14 cellular contexts compared by ENCODE assay signal in the genomic region with DNA sequence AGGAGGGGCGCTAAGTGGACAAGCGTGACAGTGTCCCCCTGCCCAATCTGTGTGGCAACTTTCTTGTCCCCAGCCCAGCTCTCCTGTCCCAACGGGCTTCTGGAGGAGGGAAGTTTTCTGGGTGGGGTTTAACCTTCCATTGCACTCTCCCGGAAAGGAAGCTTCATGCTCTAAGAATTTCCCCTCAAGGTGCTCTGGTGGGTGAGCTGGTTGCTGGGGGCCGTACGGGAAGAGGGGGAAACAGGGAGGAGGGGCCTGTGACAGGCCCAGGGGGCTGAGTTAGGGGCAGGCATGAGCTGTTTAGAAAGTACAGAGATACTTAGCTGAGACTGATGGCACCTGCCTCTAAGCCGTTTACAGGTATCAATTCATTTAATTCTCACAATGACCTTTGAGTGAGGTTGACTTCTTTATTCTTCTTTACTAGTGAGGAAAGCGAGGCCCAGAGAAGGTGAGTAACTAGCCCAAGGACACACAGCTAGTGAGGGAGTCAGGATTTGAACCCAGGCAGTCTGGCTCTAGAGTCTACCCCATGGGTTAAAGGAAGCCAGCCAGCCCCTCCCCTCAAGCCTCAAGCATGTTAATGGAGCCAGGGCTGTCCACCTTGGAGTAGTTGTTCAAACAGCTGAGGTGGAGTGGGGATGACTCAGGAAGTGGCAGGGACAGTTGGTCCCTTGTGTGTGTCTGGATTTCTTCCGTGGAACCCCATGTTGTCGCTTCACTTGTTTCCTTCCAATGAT. TPM values are rescaled to one million over a fixed set of nuclear protein-coding genes. Genes with fewer than 3 reads are reported as not detected.
DNase-seq lines count a peak whose midpoint lies in the region; ATAC-seq, FAIRE-seq and TF ChIP-seq lines count a peak whose summit lies in the region.
"Had no signal": no experiment of that assay in that cellular context is flagged by ENCODE, and none has a peak within 500 bp of the region (broad histone marks: within the 10 kb centered on the region; RNA-seq: fewer than 3 reads in every experiment).

No MANE protein-coding gene starts in this region.

- TF ChIP-seq CTCF in OCI-LY3 (IDR thresholded peaks at IDR 0.05; ENCODE audit: low read depth, low read length) (no peak), epithelial cell of esophagus (IDR thresholded peaks at IDR 0.05; ENCODE audit: insufficient read depth, low read depth, low read length, missing control alignments) (no peak), sigmoid colon (IDR thresholded peaks at IDR 0.05) (no peak), D721Med (IDR thresholded peaks at IDR 0.05; ENCODE audit: insufficient read depth, missing control alignments) (no peak)

- H3K36me3 ChIP-seq in OCI-LY3 (replicated peaks; ENCODE audit: low read depth, low read length) (no peaks in the 10 kb centered on the region), sigmoid colon (no peaks in the 10 kb centered on the region)

- no peak overlapping the region for H3K4me3 ChIP-seq in OCI-LY3 (ENCODE audit: low read length)
- H3K4me3 ChIP-seq in epithelial cell of esophagus (ENCODE audit: low read length): no peak overlapping the region
- no peak overlapping the region for H3K4me3 ChIP-seq in sigmoid colon

- no peak overlapping the region for H3K9ac ChIP-seq in OCI-LY3 (ENCODE audit: low read length)

- peaks cover 13% of the 10 kb centered on the region for H4K20me1 ChIP-seq in OCI-LY3 (ENCODE audit: insufficient read depth, low read length)

- H3K27me3 ChIP-seq in OCI-LY3 (ENCODE audit: low read depth, low read length) (peaks cover 42% of the 10 kb centered on the region), sigmoid colon (peaks cover 0 to 10% (median 0%) of the 10 kb centered on the region in 3 donors)

- ATAC-seq in HG02938 (IDR thresholded peaks at IDR 0.05; ENCODE audit: unreplicated experiment) (no peak), HG02870 (IDR thresholded peaks at IDR 0.05; ENCODE audit: unreplicated experiment) (no peak)

- intact Hi-C loops in sigmoid colon (cut with DNase I): loop anchor here (5.0 kb wide), 1 partner anchor 70 kb away; no protein-coding TSS in a partner anchor

- TF ChIP-seq POLR2A in sigmoid colon (IDR thresholded peaks at IDR 0.05): no peak

- DNase-seq in Daoy (ENCODE audit: low read depth) (peak; percentile 57), epithelial cell of esophagus (ENCODE audit: low read depth) (peak; percentile 21), sigmoid colon (no peak), iPS-NIHi7 (ENCODE audit: extremely low spot score) (no peak), D721Med (ENCODE audit: insufficient read length, low spot score) (no peak)
- DNase-seq: GF-D8, KBM-7, NCI-H510A, T1000 had no signal

- WGBS in sigmoid colon, 2 donors: 60 to 69% methylated on average over 10 of the region's 10 CpGs

- no peak overlapping the region for H2AFZ ChIP-seq in OCI-LY3 (ENCODE audit: low read depth, low read length)

- no peak for TF ChIP-seq EP300 in sigmoid colon (IDR thresholded peaks at IDR 0.05)

- H3K4me1 ChIP-seq in OCI-LY3 (ENCODE audit: low read length) (peaks cover 22% of the 10 kb centered on the region), sigmoid colon (no peaks in the 10 kb centered on the region)

- FAIRE-seq in D721Med (lab: Jason Lieb, UNC): no peak
- FAIRE-seq: islet of Langerhans had no signal

- no peaks in the 10 kb centered on the region for H3K79me2 ChIP-seq in OCI-LY3 (ENCODE audit: low read length)

- no peaks in the 10 kb centered on the region for H3K9me3 ChIP-seq in OCI-LY3 (ENCODE audit: insufficient read depth, low read length)
- H3K9me3 ChIP-seq in sigmoid colon: no peaks in the 10 kb centered on the region

- H3K4me2 ChIP-seq in OCI-LY3 (ENCODE audit: low read length): peak overlapping the region; percentile 41

- H3K27ac ChIP-seq in OCI-LY3 (ENCODE audit: low read length) (no peak overlapping the region), sigmoid colon (peak overlapping the region; percentile 10 to 53 (median 26))

RNA-seq across cellular contexts. Expression of gene ADGRG1, which starts 18.9 kb away (rescaled TPM):
- total RNA-seq in Daoy (2014; rRNA removed; shearing (Covaris generic)): 4.9 and 6.6 TPM in 2 replicates
- total RNA-seq in sigmoid colon: 1 to 10 TPM; 5.0 to 8.0 (median 6.7) TPM
- polyA plus RNA-seq in sigmoid colon: 10 to 100 TPM in 1 of 3 donors, 1 to 10 TPM in 2; 5.3 to 36.3 (median 7.8) TPM

RNA-seq across cellular contexts. Expression of gene ADGRG3, which starts 20.8 kb away (rescaled TPM):
- not detected in 2 replicates for total RNA-seq in Daoy (2014; rRNA removed; shearing (Covaris generic))
- total RNA-seq in sigmoid colon: 1 to 10 TPM; 3.0 to 6.6 (median 4.9) TPM
- polyA plus RNA-seq in sigmoid colon: 1 to 10 TPM in 2 of 3 donors, under 1 TPM in 1; 0.69 to 3.6 (median 2.4) TPM

RNA-seq across cellular contexts. Expression of gene DRC7, which starts 47.3 kb away (rescaled TPM):
- not detected in 2 replicates for total RNA-seq in Daoy (2014; rRNA removed; shearing (Covaris generic))
- total RNA-seq in sigmoid colon: not detected
- polyA plus RNA-seq in sigmoid colon: not detected
- total RNA-seq: epithelial cell of proximal tubule had no signal

Comparison
In these comparisons a context has a peak if more than half of its experiments do, and no peak if none do; other contexts are left out.
1. DNase-seq: peak in Daoy (single experiment) and epithelial cell of esophagus (single experiment); none in sigmoid colon (single experiment), iPS-NIHi7 (single experiment) and D721Med (single experiment).